In genomic region chr16:4884209-4884608, GRCh38 we compare ENCODE assay signal across 2 cellular contexts.
TF ChIP-seq lines count a peak whose summit lies in the region.

No MANE protein-coding gene starts in this region.

TF ChIP-seq in HEK293, 187 proteins besides CTCF, POLR2A, EP300 and RAD21:
- no peak for TF ChIP-seq ZNF48 (tag by site-specific recombination; IDR thresholded peaks at IDR 0.05)
- TF ChIP-seq, protein P1, sequence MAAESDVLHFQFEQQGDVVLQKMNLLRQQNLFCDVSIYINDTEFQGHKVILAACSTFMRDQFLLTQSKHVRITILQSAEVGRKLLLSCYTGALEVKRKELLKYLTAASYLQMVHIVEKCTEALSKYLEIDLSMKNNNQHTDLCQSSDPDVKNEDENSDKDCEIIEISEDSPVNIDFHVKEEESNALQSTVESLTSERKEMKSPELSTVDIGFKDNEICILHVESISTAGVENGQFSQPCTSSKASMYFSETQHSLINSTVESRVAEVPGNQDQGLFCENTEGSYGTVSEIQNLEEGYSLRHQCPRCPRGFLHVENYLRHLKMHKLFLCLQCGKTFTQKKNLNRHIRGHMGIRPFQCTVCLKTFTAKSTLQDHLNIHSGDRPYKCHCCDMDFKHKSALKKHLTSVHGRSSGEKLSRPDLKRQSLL (tag by site-specific recombination; IDR thresholded peaks at IDR 0.05), result peak; percentile 13; the same call in 1 of the 2 replicates
TF ChIP-seq in HEK293: peak in this region for 1.

TF ChIP-seq in K562, 482 proteins besides CTCF, POLR2A, EP300 and RAD21:
- no peak for TF ChIP-seq TRIM24 (IDR thresholded peaks at IDR 0.05)
- TF ChIP-seq DPF2 (IDR thresholded peaks at IDR 0.05), result no peak
- TF ChIP-seq TSC22D4 (tag; IDR thresholded peaks at IDR 0.05), result no peak
- no peak for TF ChIP-seq SFPQ (IDR thresholded peaks at IDR 0.05; ENCODE audit: low read depth, low read length)
- TF ChIP-seq ZBTB33 (CRISPR knock-in tag; IDR thresholded peaks at IDR 0.05), result peak; percentile 72; the same call in 1 of the 2 replicates
- TF ChIP-seq DDX20 (tag; IDR thresholded peaks at IDR 0.05; ENCODE audit: low read depth), result no peak
- TF ChIP-seq POLR2G (IDR thresholded peaks at IDR 0.05; ENCODE audit: low read depth, low read length), result peak; percentile 54; the same call in 1 of the 2 replicates
TF ChIP-seq in K562: peak in this region for 2.
